Comparison of ENCODE assay signal across 8 cellular contexts in genomic region chr22:21632237-21632895, GRCh38. TPM values are rescaled to one million over a fixed set of nuclear protein-coding genes. Genes with fewer than 3 reads are reported as not detected.
DNase-seq lines count a peak whose midpoint lies in the region; ATAC-seq and TF ChIP-seq lines count a peak whose summit lies in the region.

CCDC116 (plus strand) TSS chr22:21632760; CDS start chr22:21633182, 422 bp downstream.

- in situ Hi-C loops in GM23248 (cut with MboI), result loop anchor here (25.0 kb wide), 1 partner anchor 170 kb away; the partner anchor contains the start of gene TMEM191C

- H3K9ac ChIP-seq in GM23248, result no peak within 1 kb of the TSS

- H3K9me3 Mint-ChIP-seq in activated naive CD4-positive, alpha-beta T cell treated with anti-CD3 and anti-CD28 coated beads for 36 hours, result no peaks in the 10 kb centered on the region

- peaks cover 3% of the 10 kb centered on the region; the same call in 1 of the 2 replicates for H3F3A ChIP-seq in GM23248 (ENCODE audit: insufficient read depth)

- H2AFZ ChIP-seq in GM23248, result no peak within 1 kb of the TSS

- H3K9me3 ChIP-seq in GM23248 (ENCODE audit: low read depth), result no peaks in the 10 kb centered on the region

- H3K27me3 ChIP-seq in HL-60 (ENCODE audit: insufficient read depth, poor library complexity, severe bottlenecking), result no peaks in the 10 kb centered on the region
- no peaks in the 10 kb centered on the region for H3K27me3 ChIP-seq in GM23248 (replicated peaks; ENCODE audit: insufficient read depth)

- no peak within 1 kb of the TSS for H3K4me2 ChIP-seq in GM23248 (ENCODE audit: unreplicated experiment)

- 83 to 87% methylated on average over 27 of the region's 27 CpGs for WGBS in GM23248 (ENCODE audit: low coverage in 1 of 2, low lambda C conversion rate in 2 of 2, missing lambda C conversion rate in 2 of 2), 2 experiments

- TF ChIP-seq CTCF in HL-60 (IDR thresholded peaks at IDR 0.05; ENCODE audit: insufficient read depth, low read length), result no peak

- H3K27me3 Mint-ChIP-seq in activated naive CD4-positive, alpha-beta T cell treated with anti-CD3 and anti-CD28 coated beads for 36 hours (ENCODE audit: low read depth), result no peaks in the 10 kb centered on the region

- peaks cover 18% of the 10 kb centered on the region for H3K4me1 Mint-ChIP-seq in activated naive CD4-positive, alpha-beta T cell treated with anti-CD3 and anti-CD28 coated beads for 36 hours (ENCODE audit: low read depth)

- H3K4me3 ChIP-seq in HL-60 (replicated peaks; ENCODE audit: insufficient read depth, low read length) (no peak within 1 kb of the TSS), GM23248 (no peak within 1 kb of the TSS)

- ATAC-seq in GM21723 (IDR thresholded peaks at IDR 0.05; ENCODE audit: unreplicated experiment) (no peak), HG02571 (IDR thresholded peaks at IDR 0.05; ENCODE audit: unreplicated experiment) (no peak)

- H3K27ac ChIP-seq in HL-60 (replicated peaks) (no peak within 1 kb of the TSS), GM23248 (no peak within 1 kb of the TSS)

- no peaks in the 10 kb centered on the region for H3K4me1 ChIP-seq in GM23248 (ENCODE audit: insufficient read depth)

- H3K36me3 ChIP-seq in GM23248 (ENCODE audit: low read depth), result no peaks in the 10 kb centered on the region

- CTCF ChIA-PET in activated naive CD4-positive, alpha-beta T cell treated with anti-CD3 and anti-CD28 coated beads for 36 hours (lab: Charles Lee), result interaction anchor here (13.9 kb wide), 1 partner anchor 12 kb away, joined by 208 read pairs; the partner anchor contains the start of gene SDF2L1

- H3K9me2 ChIP-seq in GM23248 (ENCODE audit: insufficient read depth), result no peaks in the 10 kb centered on the region

- peak; percentile 69 to 92 for DNase-seq in HL-60 (ENCODE audit: low read depth in 1 of 2, low spot score in 1 of 2)
- peak; percentile 92 for DNase-seq in SHP77 treated with DMSO at 0.1 percent for 48 hours (lab: John Stamatoyannopoulos, UW)
- DNase-seq in activated naive CD4-positive, alpha-beta T cell treated with anti-CD3 and anti-CD28 coated beads for 36 hours, result peak; percentile 24
- peak; percentile 49 to 55 for DNase-seq in stimulated activated CD4-positive, alpha-beta T cell treated with anti-CD3 and anti-CD28 coated beads, Interleukin-4, amount 100 ng/mL, for 48 hours (ENCODE audit: low read depth in 2 of 2)
- DNase-seq in GM23248, result no peak
- no peak for DNase-seq in DMS79 (lab: John Stamatoyannopoulos, UW)

- no peak within 1 kb of the TSS for H3K27ac Mint-ChIP-seq in activated naive CD4-positive, alpha-beta T cell treated with anti-CD3 and anti-CD28 coated beads for 36 hours

- H3K4me3 Mint-ChIP-seq in activated naive CD4-positive, alpha-beta T cell treated with anti-CD3 and anti-CD28 coated beads for 36 hours, result no peak within 1 kb of the TSS

- H3K79me2 ChIP-seq in GM23248 (ENCODE audit: insufficient read depth), result peaks cover 11% of the 10 kb centered on the region

- H4K20me1 ChIP-seq in GM23248 (ENCODE audit: insufficient read depth), result no peaks in the 10 kb centered on the region

- intact Hi-C loops in activated naive CD4-positive, alpha-beta T cell treated with anti-CD3 and anti-CD28 coated beads for 36 hours (cut with micrococcal nuclease), result no loop called here

- peaks cover 12% of the 10 kb centered on the region for H3K36me3 Mint-ChIP-seq in activated naive CD4-positive, alpha-beta T cell treated with anti-CD3 and anti-CD28 coated beads for 36 hours (ENCODE audit: low read depth)

RNA-seq across cellular contexts. Expression of gene CCDC116, which starts in this region (rescaled TPM):
- under 1 TPM; 0.19 to 0.30 TPM for total RNA-seq in activated naive CD4-positive, alpha-beta T cell treated with anti-CD3 and anti-CD28 coated beads for 36 hours
- 0.54 TPM in 1 of 2 replicates, not detected in the other for total RNA-seq in GM23248 (2014; rRNA removed; shearing (Covaris generic))
- polyA plus RNA-seq in GM23248 (2016; fragmentation: Nextera tagmentation; extraction: Ambion mirVana), result 0.10 TPM in 1 of 2 replicates, not detected in the other

Comparison
In these comparisons a context has a peak if more than half of its experiments do, and no peak if none do; other contexts are left out.
1. Peak in DNase-seq in activated naive CD4-positive, alpha-beta T cell treated with anti-CD3 and anti-CD28 coated beads for 36 hours; RNA of the gene not detected or under 1 TPM.
2. DNase-seq: peak in HL-60 (2 of 2), SHP77 treated with DMSO at 0.1 percent for 48 hours (single experiment) and stimulated activated CD4-positive, alpha-beta T cell treated with anti-CD3 and anti-CD28 coated beads, Interleukin-4, amount 100 ng/mL, for 48 hours (2 of 2); none in GM23248 (single experiment) and DMS79 (single experiment).